10 cellular contexts compared by ENCODE assay signal in the genomic region with DNA sequence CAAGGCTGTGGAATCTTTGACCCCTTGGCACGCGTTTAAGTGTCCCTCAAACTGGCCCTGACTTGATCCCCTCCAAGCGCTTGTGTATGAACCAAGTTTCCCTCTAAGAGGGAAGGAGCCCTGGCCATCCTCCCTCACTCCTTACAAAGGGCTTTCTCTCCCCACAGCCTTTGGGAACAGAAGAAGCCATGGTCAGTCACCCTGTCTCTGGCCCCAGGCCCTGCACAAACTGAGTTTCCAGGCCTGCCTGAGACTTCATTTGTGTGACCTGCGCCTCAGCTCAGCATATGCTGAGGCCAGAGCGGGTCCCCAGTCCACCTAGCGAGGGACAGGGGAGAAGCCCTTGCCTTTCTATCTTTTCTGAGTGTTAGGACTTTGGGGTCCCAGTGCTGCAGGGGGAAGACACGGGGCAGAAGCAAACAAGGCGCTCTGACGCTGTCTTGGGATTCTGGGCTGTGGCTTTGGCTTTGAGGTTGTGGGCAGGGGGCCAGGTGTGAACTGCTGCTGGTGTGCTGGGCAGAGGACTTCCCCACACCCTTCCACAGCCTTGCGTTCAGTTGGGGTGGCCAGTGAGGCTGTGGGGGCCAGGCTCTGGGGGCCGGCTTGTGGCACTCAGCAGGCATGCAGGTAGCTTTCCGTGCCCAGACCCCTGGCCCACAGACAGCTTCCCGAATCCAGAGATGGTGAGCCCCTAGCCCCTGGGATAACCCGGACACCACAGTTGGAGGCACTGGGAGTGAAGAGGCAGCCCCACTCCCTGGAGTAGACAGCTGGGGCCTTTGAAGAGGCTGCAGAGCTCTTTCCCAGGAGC. TPM values are rescaled to one million over a fixed set of nuclear protein-coding genes. Genes with fewer than 3 reads are reported as not detected.
DNase-seq lines count a peak whose midpoint lies in the region; ATAC-seq and TF ChIP-seq lines count a peak whose summit lies in the region.
"Had no signal": no experiment of that assay in that cellular context is flagged by ENCODE, and none has a peak within 500 bp of the region (broad histone marks: within the 10 kb centered on the region; RNA-seq: fewer than 3 reads in every experiment).

No MANE protein-coding gene starts in this region.

- intact Hi-C loops in natural killer cell (cut with micrococcal nuclease), result no loop called here

- peaks cover 8% of the 10 kb centered on the region for H3K4me1 Mint-ChIP-seq in T-helper 17 cell
- peaks cover 0 to 11% of the 10 kb centered on the region in 2 donors for H3K4me1 Mint-ChIP-seq in natural killer cell

- H3K9me3 Mint-ChIP-seq in natural killer cell, result no peaks in the 10 kb centered on the region

- ATAC-seq in T-helper 17 cell, result no peak
- no peak for ATAC-seq in natural killer cell

- H3K36me3 Mint-ChIP-seq in T-helper 17 cell (ENCODE audit: low read depth) (peaks cover 4% of the 10 kb centered on the region), natural killer cell (no peaks in the 10 kb centered on the region)

- H3K27me3 Mint-ChIP-seq in T-helper 17 cell (peaks cover 54% of the 10 kb centered on the region), natural killer cell (ENCODE audit: low read depth in 2 of 2) (peaks cover 13 to 34% of the 10 kb centered on the region in 2 donors)

- H3K27ac Mint-ChIP-seq in T-helper 17 cell (no peak overlapping the region), natural killer cell (no peak overlapping the region)

- no peaks in the 10 kb centered on the region for H3K9me3 ChIP-seq in T-helper 17 cell (ENCODE audit: control insufficient read depth, low read length, poor library complexity, severe bottlenecking)
- H3K9me3 ChIP-seq: upper lobe of right lung had no signal

- DNase-seq in NOMO-1 (lab: John Stamatoyannopoulos, UW; ENCODE audit: unreplicated experiment in 2 of 2) (peak; percentile 17 to 21), NOMO-1 treated with dmso at 0.1 percent for 144 hours (lab: John Stamatoyannopoulos, UW; ENCODE audit: unreplicated experiment) (no peak), DMS53 (lab: John Stamatoyannopoulos, UW) (peak; percentile 64), T-helper 17 cell (no peak), natural killer cell (no peak), UCSD-AML1 (lab: John Stamatoyannopoulos, UW; ENCODE audit: unreplicated experiment) (no peak), NCI-H446 treated with DMSO at 0.1 percent for 48 hours (lab: John Stamatoyannopoulos, UW) (no peak), amygdala (lab: John Stamatoyannopoulos, UW) (no peak)
- DNase-seq: NCI-H2171, upper lobe of right lung had no signal

- no peak for TF ChIP-seq CTCF in natural killer cell (IDR thresholded peaks at IDR 0.05)

- H3K4me3 Mint-ChIP-seq in T-helper 17 cell, result peak overlapping the region; percentile 66
- H3K4me3 Mint-ChIP-seq in natural killer cell, result peak overlapping the region; percentile 60

RNA-seq across cellular contexts. Expression of a gene that starts 1.5 kb away (rescaled TPM):
- total RNA-seq in T-helper 17 cell (under 1 TPM in 1 of 2 donors, not detected in 1; 0.34 TPM), natural killer cell (under 1 TPM in 1 of 3 donors, not detected in 2; 0.16 TPM)

RNA-seq across cellular contexts. Expression of a gene that starts 59.9 kb away (rescaled TPM):
- 10 to 100 TPM; 38.9 to 51.4 TPM for total RNA-seq in T-helper 17 cell
- total RNA-seq in natural killer cell, result 10 to 100 TPM; 49.9 to 57.4 (median 52.8) TPM

Comparison
In these comparisons a context has a peak if more than half of its experiments do, and no peak if none do; other contexts are left out.
1. DNase-seq: peak in NOMO-1 (2 of 2) and DMS53 (single experiment); none in NOMO-1 treated with dmso at 0.1 percent for 144 hours (single experiment), T-helper 17 cell (0 of 3), natural killer cell (single experiment), UCSD-AML1 (single experiment), NCI-H446 treated with DMSO at 0.1 percent for 48 hours (single experiment) and amygdala (0 of 56).